ENCODE assay signal across 18 cellular contexts in the genomic region with DNA sequence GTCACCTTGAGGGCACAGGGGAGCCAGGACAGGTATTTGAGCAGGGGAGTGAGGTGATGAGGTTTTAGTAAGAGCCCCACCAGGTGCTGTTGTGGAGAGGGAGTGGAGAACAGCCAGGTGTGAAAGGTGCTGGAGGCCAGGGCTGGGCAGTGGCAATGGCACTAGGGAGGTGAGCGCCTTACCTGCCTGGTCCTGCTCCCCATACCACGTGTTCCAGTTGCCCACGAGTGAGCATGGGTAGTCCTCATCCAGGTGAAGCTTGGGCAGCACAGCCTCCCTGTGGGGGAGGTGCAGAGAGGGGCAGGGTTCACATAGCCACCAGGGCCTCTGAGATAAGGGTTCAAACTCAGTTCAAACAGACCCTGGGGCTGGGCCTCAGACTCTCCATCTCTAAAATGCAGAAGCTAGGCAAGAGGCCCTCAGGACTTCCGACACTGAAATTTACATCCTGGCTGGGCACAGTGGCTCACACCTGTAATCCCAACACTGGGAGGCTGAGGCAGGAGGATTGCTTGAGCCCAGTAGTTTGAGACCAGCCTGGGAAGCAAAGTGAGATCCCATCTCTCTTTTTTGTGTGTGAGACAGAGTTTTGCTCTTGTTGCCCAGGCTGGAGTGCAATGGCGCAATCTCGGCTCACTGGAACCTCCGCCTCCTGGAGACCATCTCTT.
"Had no signal": no experiment of that assay in that cellular context is flagged by ENCODE, and none has a peak within 500 bp of the region (broad histone marks: within the 10 kb centered on the region; RNA-seq: fewer than 3 reads in every experiment).

No MANE protein-coding gene starts in this region.

- H3K27ac Mint-ChIP-seq: activated CD4-positive, alpha-beta memory T cell treated with anti-CD3 and anti-CD28 coated beads, Interleukin-2, amount 10 ng/mL, durations not matched to agents 7 days and 5 days; activated naive CD4-positive, alpha-beta T cell treated with anti-CD3 and anti-CD28 coated beads for 36 hours; activated naive CD8-positive, alpha-beta T cell treated with anti-CD3 and anti-CD28 coated beads, Interleukin-2, amount 50 U/mL, for 24 hours; brain; endodermal cell; WTC11 had no signal

- H3K27me3 Mint-ChIP-seq: activated CD4-positive, alpha-beta memory T cell treated with anti-CD3 and anti-CD28 coated beads, Interleukin-2, amount 10 ng/mL, durations not matched to agents 7 days and 5 days; activated naive CD8-positive, alpha-beta T cell treated with anti-CD3 and anti-CD28 coated beads, Interleukin-2, amount 50 U/mL, for 24 hours; activated T-cell treated with anti-CD3 and anti-CD28 coated beads, Interleukin-2, amount 50 U/mL, for 24 hours; brain had no signal

- H3K27ac ChIP-seq: dorsolateral prefrontal cortex, suprapubic skin, transverse colon had no signal

- H3K4me3 ChIP-seq: dorsolateral prefrontal cortex, lung, suprapubic skin, transverse colon had no signal

- H3K9me3 Mint-ChIP-seq: activated CD4-positive, alpha-beta memory T cell treated with anti-CD3 and anti-CD28 coated beads, Interleukin-2, amount 10 ng/mL, durations not matched to agents 7 days and 5 days; activated naive CD4-positive, alpha-beta T cell treated with anti-CD3 and anti-CD28 coated beads for 36 hours; activated naive CD8-positive, alpha-beta T cell treated with anti-CD3 and anti-CD28 coated beads, Interleukin-2, amount 50 U/mL, for 24 hours; activated T-cell treated with anti-CD3 and anti-CD28 coated beads, Interleukin-2, amount 50 U/mL, for 24 hours; endodermal cell; WTC11 had no signal

- H3K27me3 ChIP-seq: dorsolateral prefrontal cortex, suprapubic skin, transverse colon had no signal

- H3K9me3 ChIP-seq: suprapubic skin, transverse colon had no signal

- H3K4me1 ChIP-seq: suprapubic skin, transverse colon had no signal

- H3K4me1 Mint-ChIP-seq: activated CD4-positive, alpha-beta memory T cell treated with anti-CD3 and anti-CD28 coated beads, Interleukin-2, amount 10 ng/mL, durations not matched to agents 7 days and 5 days; activated naive CD8-positive, alpha-beta T cell treated with anti-CD3 and anti-CD28 coated beads, Interleukin-2, amount 50 U/mL, for 24 hours; brain; endodermal cell; WTC11 had no signal

- ATAC-seq: activated naive CD8-positive, alpha-beta T cell treated with anti-CD3 and anti-CD28 coated beads, Interleukin-2, amount 50 U/mL, for 24 hours; WTC11 had no signal

- DNase-seq: activated CD4-positive, alpha-beta memory T cell treated with anti-CD3 and anti-CD28 coated beads, Interleukin-2, amount 10 ng/mL, durations not matched to agents 7 days and 5 days; activated CD4-positive, alpha-beta T cell treated with anti-CD3 and anti-CD28 coated beads for 4 hours; activated naive CD4-positive, alpha-beta T cell treated with anti-CD3 and anti-CD28 coated beads for 36 hours; activated naive CD8-positive, alpha-beta T cell treated with anti-CD3 and anti-CD28 coated beads, Interleukin-2, amount 50 U/mL, for 24 hours; activated T-cell treated with anti-CD3 and anti-CD28 coated beads, Interleukin-2, amount 50 U/mL, for 24 hours; anterior cingulate cortex; caudate nucleus; dorsolateral prefrontal cortex; endodermal cell; stimulated activated CD4-positive, alpha-beta T cell treated with anti-CD3 and anti-CD28 coated beads, Interleukin-12 subunit alpha, Interleukin-12 subunit beta, amount 100 ng/mL, for 4 hours; stimulated activated CD4-positive, alpha-beta T cell treated with anti-CD3 and anti-CD28 coated beads, Interleukin-2, amount 100 ng/mL, for 24 hours; stimulated activated naive CD8-positive, alpha-beta T cell treated with anti-CD3 and anti-CD28 coated beads, Interleukin-15, Interleukin-2, amounts not matched to agents 100 U/mL and 50 U/mL, for 24 hours; T1000; transverse colon had no signal

- H3K4me3 Mint-ChIP-seq: activated CD4-positive, alpha-beta memory T cell treated with anti-CD3 and anti-CD28 coated beads, Interleukin-2, amount 10 ng/mL, durations not matched to agents 7 days and 5 days; activated naive CD4-positive, alpha-beta T cell treated with anti-CD3 and anti-CD28 coated beads for 36 hours; activated naive CD8-positive, alpha-beta T cell treated with anti-CD3 and anti-CD28 coated beads, Interleukin-2, amount 50 U/mL, for 24 hours; activated T-cell treated with anti-CD3 and anti-CD28 coated beads, Interleukin-2, amount 50 U/mL, for 24 hours; brain; endodermal cell; WTC11 had no signal
